In genomic region chrX:135521405-135522131, GRCh38 we compare ENCODE assay signal across 8 cellular contexts. TPM values are rescaled to one million over a fixed set of nuclear protein-coding genes. Genes with fewer than 3 reads are reported as not detected.
A peak's percentile ranks its signal among the peaks of the same experiment; 100 is the strongest.
DNase-seq lines count a peak whose midpoint lies in the region; ATAC-seq, FAIRE-seq and TF ChIP-seq lines count a peak whose summit lies in the region.

No MANE protein-coding gene starts in this region.

- peak; percentile 46 for DNase-seq in GM12892 (ENCODE audit: insufficient read length)
- peak; percentile 38 for DNase-seq in NCI-H146 treated with DMSO at 0.1 percent for 48 hours (lab: John Stamatoyannopoulos, UW; ENCODE audit: unreplicated experiment)
- peak; percentile 53 to 94 (median 78) for DNase-seq in T-helper 2 cell
- DNase-seq in anterior cingulate cortex (lab: John Stamatoyannopoulos, UW) = peak; percentile 2 to 91 (median 72)
- DNase-seq in hepatic stellate cell (ENCODE audit: low spot score) = peak; percentile 72
- DNase-seq in retinal pigment epithelial cell (ENCODE audit: low read depth) = peak; percentile 31

- TF ChIP-seq POLR2A in GM12892 (IDR thresholded peaks at IDR 0.05; ENCODE audit: low read depth, low read length) = peak; percentile 74

- H3K4me3 ChIP-seq in retinal pigment epithelial cell (ENCODE audit: low read length) = peak overlapping the region; percentile 63

- FAIRE-seq in GM12892 (lab: Jason Lieb, UNC) = peak; percentile 81

- ATAC-seq in HG02852 (IDR thresholded peaks at IDR 0.05; ENCODE audit: unreplicated experiment) (peak; percentile 53), HG03378 (IDR thresholded peaks at IDR 0.05; ENCODE audit: unreplicated experiment) (no peak)

- TF ChIP-seq CTCF in retinal pigment epithelial cell (conservative IDR thresholded peaks at IDR 0.05; ENCODE audit: low read depth, low read length) = no peak

RNA-seq across cellular contexts. Expression of gene INTS6L, which starts 1.1 kb away (rescaled TPM):
- polyA plus RNA-seq in GM12892 (2012; ENCODE audit: missing spikeins) = 11.9 TPM
